Comparison of ENCODE assay signal across 21 cellular contexts in the genomic region with DNA sequence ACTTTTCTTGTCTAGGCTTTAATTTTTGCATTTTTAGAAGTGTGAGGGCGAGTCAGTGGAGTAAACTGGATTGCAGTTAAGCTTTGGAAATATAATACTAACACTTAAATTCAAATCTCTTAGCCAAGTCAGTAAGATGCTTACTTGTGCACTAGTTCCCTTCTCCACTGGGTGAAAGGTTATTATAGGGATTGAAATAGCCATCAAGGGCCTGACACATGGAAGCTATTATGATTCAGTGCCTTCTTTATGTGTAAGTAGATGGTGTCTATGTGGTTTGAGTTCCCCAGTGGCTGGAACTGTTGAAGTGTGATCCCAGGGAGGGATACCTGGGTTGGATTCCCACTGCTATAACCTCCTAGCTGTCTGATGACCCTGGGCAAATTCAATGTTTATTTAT. TPM values are rescaled to one million over a fixed set of nuclear protein-coding genes. Genes with fewer than 3 reads are reported as not detected.
DNase-seq lines count a peak whose midpoint lies in the region; ATAC-seq and TF ChIP-seq lines count a peak whose summit lies in the region.
"Had no signal": no experiment of that assay in that cellular context is flagged by ENCODE, and none has a peak within 500 bp of the region (broad histone marks: within the 10 kb centered on the region; RNA-seq: fewer than 3 reads in every experiment).

No MANE protein-coding gene starts in this region.

- no peaks in the 10 kb centered on the region for H3K9me3 Mint-ChIP-seq in HFFc6
- H3K9me3 Mint-ChIP-seq in activated T-helper 17 cell treated with anti-CD3 and anti-CD28 coated beads, Interleukin-2, amount 50 U/mL, for 72 hours, result no peaks in the 10 kb centered on the region
- H3K9me3 Mint-ChIP-seq: CD4-positive, alpha-beta T cell; T-cell had no signal

- DNase-seq in EH (ENCODE audit: low read depth), result peak; percentile 30
- peak; percentile 25 for DNase-seq in HFFc6
- peak; percentile 39 for DNase-seq in fibroblast of the conjunctiva (ENCODE audit: low read depth)
- DNase-seq in activated CD8-positive, alpha-beta memory T cell treated with anti-CD3 and anti-CD28 coated beads, Interleukin-2, amount 50 U/mL, for 48 hours, result no peak
- DNase-seq in iPS-NIHi11 (ENCODE audit: low spot score), result no peak
- no peak for DNase-seq in HT-29 (ENCODE audit: low spot score)
- DNase-seq: AML-193; CD4-positive, alpha-beta T cell; DMS53; GDM1; IMR-90; KG1; MG63; NCI-H146; NCI-H1930; NCI-H2107; NCI-H446 treated with DMSO at 0.1 percent for 48 hours; NCI-H526; SHP77; T-cell had no signal

- no peaks in the 10 kb centered on the region; the same call in 1 of the 2 replicates for H3K27me3 Mint-ChIP-seq in HFFc6 (ENCODE audit: insufficient read depth)
- H3K27me3 Mint-ChIP-seq in activated T-helper 17 cell treated with anti-CD3 and anti-CD28 coated beads, Interleukin-2, amount 50 U/mL, for 72 hours, result no peaks in the 10 kb centered on the region
- H3K27me3 Mint-ChIP-seq: CD4-positive, alpha-beta T cell; T-cell had no signal

- peaks cover 35% of the 10 kb centered on the region for H3K4me1 Mint-ChIP-seq in HFFc6 (ENCODE audit: low read depth)
- peaks cover 18% of the 10 kb centered on the region for H3K4me1 Mint-ChIP-seq in activated T-helper 17 cell treated with anti-CD3 and anti-CD28 coated beads, Interleukin-2, amount 50 U/mL, for 72 hours

- no peak for ATAC-seq in activated T-helper 17 cell treated with anti-CD3 and anti-CD28 coated beads, Interleukin-2, amount 50 U/mL, for 72 hours (replicated peaks)
- ATAC-seq: T-cell had no signal

- H3K27ac Mint-ChIP-seq in HFFc6, result no peak overlapping the region
- H3K27ac Mint-ChIP-seq in activated T-helper 17 cell treated with anti-CD3 and anti-CD28 coated beads, Interleukin-2, amount 50 U/mL, for 72 hours, result no peak overlapping the region
- H3K27ac Mint-ChIP-seq: CD4-positive, alpha-beta T cell; T-cell had no signal

- H3K4me3 Mint-ChIP-seq in HFFc6, result no peak overlapping the region
- no peak overlapping the region for H3K4me3 Mint-ChIP-seq in activated T-helper 17 cell treated with anti-CD3 and anti-CD28 coated beads, Interleukin-2, amount 50 U/mL, for 72 hours
- H3K4me3 Mint-ChIP-seq: CD4-positive, alpha-beta T cell; T-cell had no signal

- TF ChIP-seq CTCF in HFFc6 (IDR thresholded peaks at IDR 0.05), result no peak

- H3K36me3 Mint-ChIP-seq in HFFc6 (ENCODE audit: low read depth), result no peaks in the 10 kb centered on the region
- H3K36me3 Mint-ChIP-seq in activated T-helper 17 cell treated with anti-CD3 and anti-CD28 coated beads, Interleukin-2, amount 50 U/mL, for 72 hours (ENCODE audit: low read depth), result no peaks in the 10 kb centered on the region

RNA-seq across cellular contexts. Expression of gene DMRTA2, which starts 24.7 kb away (rescaled TPM):
- under 1 TPM in 2 of 6 experiments, not detected in 4; 0.05 to 0.08 TPM for total RNA-seq in HFFc6 (2021; fragmentation: NEBNext Ultra II Directional; extraction: Animal tissue kit (Norgen Biotek cat#: 25700))
- not detected for total RNA-seq in activated T-helper 17 cell treated with anti-CD3 and anti-CD28 coated beads, Interleukin-2, amount 50 U/mL, for 72 hours
- not detected in 2 replicates for total RNA-seq in HT-29 (2014; rRNA removed; shearing (Covaris generic))
- total RNA-seq: CD4-positive, alpha-beta T cell; IMR-90; T-cell had no signal

Comparison
In these comparisons a context has a peak if more than half of its experiments do, and no peak if none do; other contexts are left out.
1. DNase-seq: peak in EH (single experiment), HFFc6 (single experiment) and fibroblast of the conjunctiva (single experiment); none in activated CD8-positive, alpha-beta memory T cell treated with anti-CD3 and anti-CD28 coated beads, Interleukin-2, amount 50 U/mL, for 48 hours (single experiment), iPS-NIHi11 (single experiment) and HT-29 (single experiment).